ENCODE assay signal across 16 cellular contexts in the genomic region with DNA sequence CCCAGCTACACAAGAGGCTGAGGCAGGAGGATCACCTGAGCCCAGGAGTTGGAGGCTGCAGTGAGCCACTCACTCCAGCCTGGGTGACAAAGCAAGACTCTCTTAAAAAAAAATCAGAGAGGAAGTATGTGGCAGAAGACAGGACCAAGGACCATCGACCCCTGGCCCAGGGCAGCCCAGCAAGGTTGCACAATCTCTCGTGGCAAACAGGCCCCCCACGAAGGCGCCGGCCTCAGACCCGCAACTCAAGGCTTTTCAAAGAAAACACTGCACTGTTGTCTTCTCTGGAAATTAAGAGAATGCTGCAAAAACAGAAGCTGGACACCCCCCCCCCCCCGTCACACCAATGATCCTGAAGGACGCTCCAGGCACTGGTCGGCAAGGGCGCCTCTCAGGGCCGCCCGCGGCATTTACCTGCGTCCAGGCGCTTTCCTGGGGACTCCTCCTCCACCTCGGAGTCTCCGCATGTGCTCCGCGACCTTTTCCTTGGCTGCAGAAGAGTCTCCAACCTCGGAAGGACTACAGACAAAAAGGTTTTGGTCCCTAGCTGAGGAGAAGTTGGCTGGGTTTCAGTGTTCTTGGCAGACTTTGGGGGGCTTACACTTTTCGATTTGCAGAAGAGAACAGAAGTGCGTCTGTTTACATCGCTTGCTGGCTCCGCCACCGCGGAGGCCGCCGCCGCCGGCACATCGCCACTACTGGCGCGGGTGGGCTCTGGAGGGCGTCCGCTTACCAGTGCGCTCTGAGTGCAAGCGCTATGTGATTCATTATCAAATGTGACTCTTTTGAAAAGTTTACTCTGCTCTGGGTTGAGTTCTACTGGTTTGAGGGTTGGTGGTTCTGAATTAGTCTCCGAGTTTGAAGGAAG. TPM values are rescaled to one million over a fixed set of nuclear protein-coding genes. Genes with fewer than 3 reads are reported as not detected.
A peak's percentile ranks its signal among the peaks of the same experiment; 100 is the strongest.
DNase-seq lines count a peak whose midpoint lies in the region; ATAC-seq, FAIRE-seq and TF ChIP-seq lines count a peak whose summit lies in the region.
"Had no signal": no experiment of that assay in that cellular context is flagged by ENCODE, and none has a peak within 500 bp of the region (broad histone marks: within the 10 kb centered on the region; RNA-seq: fewer than 3 reads in every experiment).

No MANE protein-coding gene starts in this region.

- H2AFZ ChIP-seq in H1 (ENCODE audit: low read length) = no peak overlapping the region

- H4K91ac ChIP-seq in H1 (replicated peaks; ENCODE audit: insufficient read length, low read length) = no peak overlapping the region

- H3K4me2 ChIP-seq in H1 (ENCODE audit: insufficient read depth in 1 of 2, low read depth in 2 of 2, low read length in 2 of 2) = no peak overlapping the region

- CTCF ChIA-PET in Panc1 (lab: Charles Lee) (no interaction called here), H1 (lab: Charles Lee; ENCODE audit: partially characterized antibody) (interaction anchor here (0.9 kb wide), 1 partner anchor 26 kb away, joined by 3 read pairs; no protein-coding TSS in a partner anchor)

- no peaks in the 10 kb centered on the region for H3K23me2 ChIP-seq in H1 (ENCODE audit: low read depth, low read length)

- peaks cover 27 to 40% of the 10 kb centered on the region in 2 experiments for H4K20me1 ChIP-seq in H1 (replicated peaks in 1 of 2; ENCODE audit: control insufficient read depth in 1 of 2, insufficient read depth in 2 of 2, low read length in 2 of 2)

- TF ChIP-seq POLR2A in H1 (IDR thresholded peaks at IDR 0.05; ENCODE audit: control extremely low read depth in 1 of 2, low read depth in 2 of 2, low read length in 2 of 2) (no peak), vagina (IDR thresholded peaks at IDR 0.05) (no peak)

- BruUV-seq in Panc1 (replicated peaks; lab: Mats Ljungman, UMichigan) = TSS peak; percentile 31

- peak in 2 of 3 donors; percentile 35 to 55 for DNase-seq in right cardiac atrium
- DNase-seq in cardiac septum (ENCODE audit: low spot score) = no peak
- DNase-seq in Panc1 (ENCODE audit: low read depth, low spot score) = no peak
- DNase-seq in H1 (ENCODE audit: low read depth in 1 of 2, low spot score in 2 of 2) = no peak
- DNase-seq in mesenteric fat pad (ENCODE audit: low spot score) = no peak
- no peak for DNase-seq in vagina (ENCODE audit: extremely low spot score in 2 of 2)
- DNase-seq: activated CD4-positive, CD25-positive, alpha-beta regulatory T cell treated with anti-CD3 and anti-CD28 coated beads, Interleukin-2, amount 50 U/mL, for 72 hours; activated T-cell treated with anti-CD3 and anti-CD28 coated beads, Interleukin-2, amount 50 U/mL, for 48 hours; mesendoderm; naive B cell; NCI-H2081 treated with DMSO at 0.1 percent for 48 hours; NCI-H345; NCI-H82; SHP77 had no signal

- H3K4ac ChIP-seq in H1 (replicated peaks; ENCODE audit: insufficient read length, low read depth, low read length) = no peak overlapping the region

- intact Hi-C loops in right cardiac atrium (cut with DNase I) = no loop called here
- intact Hi-C loops in cardiac septum (cut with DNase I) = loop anchor here (5.0 kb wide), 1 partner anchor 40 kb away; a partner anchor contains a TSS
- intact Hi-C loops in Panc1 (cut with micrococcal nuclease; ENCODE audit: unreplicated experiment) = no loop called here
- intact Hi-C loops in vagina (cut with DNase I) = no loop called here

- no peak overlapping the region for H2BK12ac ChIP-seq in H1 (ENCODE audit: low read depth, low read length)

- H3K79me2 ChIP-seq in H1 (ENCODE audit: control insufficient read depth in 1 of 2, insufficient read depth in 2 of 2, low read length in 2 of 2) = peaks cover 4 to 70% of the 10 kb centered on the region in 2 experiments; a peak in 2 of 4 replicates

- H2AK5ac ChIP-seq in H1 (ENCODE audit: low read depth, low read length) = no peak overlapping the region

- no peaks in the 10 kb centered on the region for H3K27me3 ChIP-seq in right cardiac atrium (ENCODE audit: control insufficient read depth, insufficient read depth)
- no peaks in the 10 kb centered on the region for H3K27me3 ChIP-seq in Panc1 (ENCODE audit: control insufficient read depth, insufficient read depth, low read length)
- no peaks in the 10 kb centered on the region for H3K27me3 ChIP-seq in H1 (replicated peaks in 1 of 4; ENCODE audit: control insufficient read depth in 3 of 4, extremely low read depth in 1 of 4, insufficient read depth in 3 of 4, low read length in 3 of 4)
- no peaks in the 10 kb centered on the region for H3K27me3 ChIP-seq in vagina

- no peak overlapping the region for H3K23ac ChIP-seq in H1 (ENCODE audit: insufficient read length)

- no peak overlapping the region for H3K14ac ChIP-seq in H1 (ENCODE audit: insufficient read length)

- H4K8ac ChIP-seq in H1 (ENCODE audit: extremely low read depth, insufficient read depth, low read length) = peak overlapping the region; percentile 36; the same call in 1 of the 2 replicates

- TF ChIP-seq EP300 in H1 (IDR thresholded peaks at IDR 0.05; ENCODE audit: borderline replicate concordance in 1 of 2, low read depth in 2 of 2, low read length in 2 of 2) = no peak

- H3K56ac ChIP-seq in H1 (replicated peaks; ENCODE audit: insufficient read length, low read depth, low read length) = no peak overlapping the region

- H3K9me3 ChIP-seq in right cardiac atrium (ENCODE audit: control insufficient read depth, low read length) (no peaks in the 10 kb centered on the region), Panc1 (ENCODE audit: control insufficient read depth, insufficient read depth, low read depth, low read length) (no peaks in the 10 kb centered on the region), H1 (ENCODE audit: insufficient read depth in 2 of 2, low read depth in 1 of 2, low read length in 1 of 2) (no peaks in the 10 kb centered on the region), vagina (no peaks in the 10 kb centered on the region)

- no peak for TF ChIP-seq RAD21 in H1 (IDR thresholded peaks at IDR 0.05 in 1 of 2, conservative IDR thresholded peaks at IDR 0.05 in 1 of 2; ENCODE audit: low read depth in 2 of 2, low read length in 2 of 2)

- in situ Hi-C loops in Panc1 (cut with HindIII; ENCODE audit: low pct_unique_long_range_greater_than_20kb, low sequenced_read_pairs) = no loop called here

- H2BK120ac ChIP-seq in H1 (replicated peaks; ENCODE audit: low read depth, low read length) = no peak overlapping the region

- H3K36me3 ChIP-seq in Panc1 (ENCODE audit: control insufficient read depth, insufficient read depth, low read length) = no peaks in the 10 kb centered on the region; the same call in 1 of the 2 replicates
- peaks cover 2 to 47% (median 24%) of the 10 kb centered on the region in 4 experiments; a peak in 6 of 8 replicates for H3K36me3 ChIP-seq in H1 (ENCODE audit: control insufficient read depth in 2 of 4, insufficient read depth in 4 of 4, low read length in 3 of 4)
- H3K36me3 ChIP-seq in vagina = peaks cover 0 to 46% of the 10 kb centered on the region in 2 donors

- POLR2A ChIA-PET in Panc1 (lab: Charles Lee) (no interaction called here), H1 (lab: Charles Lee; ENCODE audit: partially characterized antibody) (interaction anchor here (0.6 kb wide), 1 partner anchor 131 kb away, joined by 3 read pairs; a partner anchor contains a TSS)

- no peak overlapping the region for H3K4me3 ChIP-seq in right cardiac atrium (ENCODE audit: low read length)
- H3K4me3 ChIP-seq in Panc1 (ENCODE audit: low read depth in 2 of 2, low read length in 2 of 2) = no peak overlapping the region
- H3K4me3 ChIP-seq in H1 (ENCODE audit: extremely low read depth in 1 of 4, insufficient read depth in 2 of 4, low read depth in 3 of 4, low read length in 4 of 4) = no peak overlapping the region
- H3K4me3 ChIP-seq in vagina = no peak overlapping the region

- no peak overlapping the region for H3K9ac ChIP-seq in H1 (replicated peaks in 1 of 4; ENCODE audit: extremely low read depth in 1 of 4, low read depth in 3 of 4, low read length in 3 of 4)

- TF ChIP-seq CTCF in Panc1 (IDR thresholded peaks at IDR 0.05) (no peak), H1 (IDR thresholded peaks at IDR 0.05; ENCODE audit: control extremely low read depth in 1 of 3, insufficient read depth in 1 of 3, low read depth in 1 of 3, low read length in 3 of 3) (no peak), vagina (IDR thresholded peaks at IDR 0.05) (no peak)

- H3K27ac ChIP-seq in right cardiac atrium (ENCODE audit: low read length) = no peak overlapping the region
- H3K27ac ChIP-seq in Panc1 (ENCODE audit: low read length) = no peak overlapping the region
- no peak overlapping the region for H3K27ac ChIP-seq in H1 (ENCODE audit: low read depth, low read length)
- H3K27ac ChIP-seq in vagina = no peak overlapping the region

- H4K5ac ChIP-seq in H1 (ENCODE audit: insufficient read length, low read depth, low read length) = no peak overlapping the region

- 87% methylated on average over 38 of the region's 38 CpGs for WGBS in right cardiac atrium
- 92% methylated on average over 33 of the region's 38 CpGs; no CpG with 5 or more reads in 1 of the 2 experiments for WGBS in H1 (ENCODE audit: extremely low coverage in 1 of 2, insufficient coverage in 1 of 2, insufficient read length in 1 of 2, insufficient replicate concordance in 2 of 2, low coverage in 1 of 2, low lambda C conversion rate in 2 of 2, missing lambda C conversion rate in 1 of 2), 2 experiments

- no peak overlapping the region for H3K18ac ChIP-seq in H1 (ENCODE audit: extremely low read depth, low read length)

- H2BK5ac ChIP-seq in H1 (ENCODE audit: low read depth, low read length) = no peak overlapping the region

- H3K4me1 ChIP-seq in right cardiac atrium (ENCODE audit: control insufficient read depth, insufficient read depth, low read length) (peaks cover 24% of the 10 kb centered on the region), Panc1 (ENCODE audit: control insufficient read depth, insufficient read depth, low read length) (no peaks in the 10 kb centered on the region), H1 (replicated peaks in 1 of 4; ENCODE audit: control insufficient read depth in 3 of 4, insufficient read depth in 4 of 4, low read length in 3 of 4) (peaks cover 0 to 4% (median 2%) of the 10 kb centered on the region in 4 experiments; a peak in 2 of 7 replicates), vagina (peaks cover 66% of the 10 kb centered on the region)

- no peak overlapping the region for H2BK20ac ChIP-seq in H1 (ENCODE audit: low read length)

- no peak overlapping the region for H2BK15ac ChIP-seq in H1 (ENCODE audit: low read length)

- H3K79me1 ChIP-seq in H1 (ENCODE audit: low read depth, low read length) = peaks cover 26% of the 10 kb centered on the region

- FAIRE-seq in H1 (lab: Jason Lieb, UNC) = no peak

- ATAC-seq in right cardiac atrium (no peak), Panc1 (no peak), GM19351 (IDR thresholded peaks at IDR 0.05; ENCODE audit: unreplicated experiment) (no peak)
- ATAC-seq: sciatic nerve had no signal

RNA-seq across cellular contexts. Expression of a gene that starts 40.5 kb away (rescaled TPM):
- total RNA-seq in right cardiac atrium (10 to 100 TPM; 17.7 to 19.4 (median 18.3) TPM), cardiac septum (18.0 TPM), Panc1 (2021; ENCODE audit: unreplicated experiment) (24.0 TPM), mesenteric fat pad (25.0 TPM), vagina (35.1 TPM)
- polyA plus RNA-seq in right cardiac atrium (16.3 TPM), H1 (2011; rRNA removed) (6.8 and 11.4 TPM in 2 replicates)
- polyA plus RNA-seq in Panc1 (2012; ENCODE audit: insufficient read length) = 22.1 TPM
- 34.0 and 35.7 TPM in 2 replicates for total RNA-seq in H1 (2021; fragmentation: NEBNext Ultra II Directional; extraction: Animal tissue kit (Norgen Biotek cat#: 25700))
- polyA plus RNA-seq in H1 (2011; cell fraction: cytosol; rRNA removed) = 9.0 TPM
- 27.1 TPM for polyA plus RNA-seq in H1 (2011; cell fraction: nucleus; rRNA removed)
- 19.0 to 25.1 TPM (median 23.0 TPM) in 4 replicates for polyA plus RNA-seq in H1 (2012, experiment 1 of 2)
- 15.0 TPM for polyA plus RNA-seq in H1 (2012, experiment 2 of 2)
- polyA plus RNA-seq in H1 (2013, experiment 1 of 2) = 13.9 TPM
- polyA plus RNA-seq in H1 (2013, experiment 2 of 2) = 13.1 TPM
- 10.0 and 12.5 TPM in 2 replicates for polyA minus RNA-seq in H1 (2011; rRNA and poly(A)+ RNA removed)
- polyA minus RNA-seq in H1 (2011; cell fraction: cytosol; rRNA and poly(A)+ RNA removed) = 20.6 TPM
- polyA minus RNA-seq in H1 (2011; cell fraction: nucleus; rRNA and poly(A)+ RNA removed) = 24.8 TPM

Comparison
In these comparisons a context has a peak if more than half of its experiments do, and no peak if none do; other contexts are left out.
1. DNase-seq: peak in right cardiac atrium (2 of 3); none in cardiac septum (single experiment), Panc1 (single experiment), H1 (0 of 2), mesenteric fat pad (single experiment) and vagina (0 of 2).